Comparison of ENCODE assay signal across 1 cellular context in the genomic region with DNA sequence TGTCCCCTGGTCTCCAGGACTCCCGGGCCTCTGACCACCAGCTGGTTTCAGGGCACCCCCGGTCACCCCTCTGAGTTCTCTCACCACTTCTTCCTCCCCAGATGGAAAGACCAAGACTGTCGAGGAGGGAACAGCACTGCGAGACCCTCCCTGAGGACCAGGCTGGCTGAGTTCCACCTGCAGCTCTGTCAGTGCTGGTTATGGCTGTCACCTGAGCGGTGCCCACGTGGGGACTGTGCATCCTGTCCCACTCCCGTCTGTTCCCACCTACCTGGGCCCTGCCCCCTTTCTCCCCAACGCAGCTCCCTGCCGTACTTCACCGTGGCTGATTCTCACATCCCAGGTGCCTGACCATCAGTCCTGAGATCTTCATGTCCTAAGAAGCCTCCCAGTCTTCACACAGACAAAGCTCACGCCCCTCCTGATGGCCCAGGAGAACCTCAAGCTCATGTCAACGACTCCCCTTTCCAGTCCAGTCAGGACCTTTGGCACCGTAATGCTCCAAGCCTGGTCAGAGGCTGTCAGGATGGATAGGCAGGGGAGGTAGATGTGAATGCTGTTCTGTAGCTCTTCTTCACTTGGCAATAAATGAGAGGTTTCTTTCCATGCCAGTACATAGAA.
TF ChIP-seq lines count a peak whose summit lies in the region.

No MANE protein-coding gene starts in this region.

TF ChIP-seq in SK-N-SH treated with all-trans-retinoic acid at 6 μM for 48 hours, 23 proteins besides CTCF, POLR2A, EP300 and RAD21 (continued from another document):
- TF ChIP-seq CSRNP3 (CRISPR knock-in tag; IDR thresholded peaks at IDR 0.05) (no peak), SNAI2 (CRISPR knock-in tag; IDR thresholded peaks at IDR 0.05) (no peak), ARNTL (CRISPR knock-in tag; IDR thresholded peaks at IDR 0.05; ENCODE audit: borderline replicate concordance, low read depth) (no peak), ESRRG (CRISPR knock-in tag; IDR thresholded peaks at IDR 0.05) (no peak), ZNF70 (CRISPR knock-in tag; IDR thresholded peaks at IDR 0.05) (no peak), ZNF565 (CRISPR knock-in tag; conservative IDR thresholded peaks at IDR 0.05; ENCODE audit: low read depth) (no peak), OSR1 (CRISPR knock-in tag; IDR thresholded peaks at IDR 0.05) (no peak), ZC3H10 (CRISPR knock-in tag; IDR thresholded peaks at IDR 0.05) (no peak), TCF4 (CRISPR knock-in tag; IDR thresholded peaks at IDR 0.05; ENCODE audit: borderline replicate concordance) (no peak), ZFP3 (CRISPR knock-in tag; IDR thresholded peaks at IDR 0.05) (no peak), TOX (CRISPR knock-in tag; IDR thresholded peaks at IDR 0.05; ENCODE audit: borderline replicate concordance) (no peak), CREB5 (CRISPR knock-in tag; IDR thresholded peaks at IDR 0.05; ENCODE audit: low read depth) (no peak), BACH2 (CRISPR knock-in tag; IDR thresholded peaks at IDR 0.05; ENCODE audit: borderline replicate concordance) (no peak), GLIS3 (CRISPR knock-in tag; IDR thresholded peaks at IDR 0.05) (no peak), CSDC2 (CRISPR knock-in tag; IDR thresholded peaks at IDR 0.05) (no peak)
- TF ChIP-seq, protein P1, sequence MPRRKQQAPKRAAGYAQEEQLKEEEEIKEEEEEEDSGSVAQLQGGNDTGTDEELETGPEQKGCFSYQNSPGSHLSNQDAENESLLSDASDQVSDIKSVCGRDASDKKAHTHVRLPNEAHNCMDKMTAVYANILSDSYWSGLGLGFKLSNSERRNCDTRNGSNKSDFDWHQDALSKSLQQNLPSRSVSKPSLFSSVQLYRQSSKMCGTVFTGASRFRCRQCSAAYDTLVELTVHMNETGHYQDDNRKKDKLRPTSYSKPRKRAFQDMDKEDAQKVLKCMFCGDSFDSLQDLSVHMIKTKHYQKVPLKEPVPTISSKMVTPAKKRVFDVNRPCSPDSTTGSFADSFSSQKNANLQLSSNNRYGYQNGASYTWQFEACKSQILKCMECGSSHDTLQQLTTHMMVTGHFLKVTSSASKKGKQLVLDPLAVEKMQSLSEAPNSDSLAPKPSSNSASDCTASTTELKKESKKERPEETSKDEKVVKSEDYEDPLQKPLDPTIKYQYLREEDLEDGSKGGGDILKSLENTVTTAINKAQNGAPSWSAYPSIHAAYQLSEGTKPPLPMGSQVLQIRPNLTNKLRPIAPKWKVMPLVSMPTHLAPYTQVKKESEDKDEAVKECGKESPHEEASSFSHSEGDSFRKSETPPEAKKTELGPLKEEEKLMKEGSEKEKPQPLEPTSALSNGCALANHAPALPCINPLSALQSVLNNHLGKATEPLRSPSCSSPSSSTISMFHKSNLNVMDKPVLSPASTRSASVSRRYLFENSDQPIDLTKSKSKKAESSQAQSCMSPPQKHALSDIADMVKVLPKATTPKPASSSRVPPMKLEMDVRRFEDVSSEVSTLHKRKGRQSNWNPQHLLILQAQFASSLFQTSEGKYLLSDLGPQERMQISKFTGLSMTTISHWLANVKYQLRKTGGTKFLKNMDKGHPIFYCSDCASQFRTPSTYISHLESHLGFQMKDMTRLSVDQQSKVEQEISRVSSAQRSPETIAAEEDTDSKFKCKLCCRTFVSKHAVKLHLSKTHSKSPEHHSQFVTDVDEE (CRISPR knock-in tag; IDR thresholded peaks at IDR 0.05) = no peak
